1 cellular context compared by ENCODE assay signal in the genomic region with DNA sequence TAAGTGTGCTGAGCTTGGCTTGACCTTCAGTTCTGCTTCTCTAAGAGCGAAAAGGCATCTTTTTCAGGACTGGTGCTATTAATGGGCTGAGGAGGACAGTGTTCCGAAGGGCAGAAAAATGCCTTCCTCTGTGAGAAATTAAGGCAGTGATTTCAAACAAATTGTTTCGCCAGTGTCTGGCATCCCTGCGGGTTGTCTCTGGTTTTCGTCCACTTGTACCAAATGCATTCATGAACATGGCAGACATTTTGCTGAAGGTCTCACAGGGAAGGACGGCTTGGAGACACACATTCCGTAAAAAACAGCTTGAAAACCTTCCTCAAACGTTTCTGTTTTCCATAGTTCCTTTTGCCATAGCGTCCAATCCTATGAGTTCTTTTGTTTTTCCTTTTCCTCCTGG.
TF ChIP-seq lines count a peak whose summit lies in the region.

No MANE protein-coding gene starts in this region.

TF ChIP-seq in GM23338, 12 proteins besides CTCF, POLR2A, EP300 and RAD21 (continued from another document):
- TF ChIP-seq ZNF462 (CRISPR knock-in tag; IDR thresholded peaks at IDR 0.05) (no peak), JUNB (IDR thresholded peaks at IDR 0.05; ENCODE audit: unreplicated experiment) (no peak), POLR2AphosphoS5 (IDR thresholded peaks at IDR 0.05; ENCODE audit: low read depth) (no peak), CREB1 (CRISPR knock-in tag; IDR thresholded peaks at IDR 0.05; ENCODE audit: low read depth) (no peak), NANOG (IDR thresholded peaks at IDR 0.05; ENCODE audit: borderline replicate concordance) (no peak), EZH2 (IDR thresholded peaks at IDR 0.05; ENCODE audit: low read depth, unreplicated experiment) (no peak), STAT1 (IDR thresholded peaks at IDR 0.05; ENCODE audit: unreplicated experiment) (no peak), ZNF114 (CRISPR knock-in tag; IDR thresholded peaks at IDR 0.05) (no peak)
- TF ChIP-seq, protein P1, sequence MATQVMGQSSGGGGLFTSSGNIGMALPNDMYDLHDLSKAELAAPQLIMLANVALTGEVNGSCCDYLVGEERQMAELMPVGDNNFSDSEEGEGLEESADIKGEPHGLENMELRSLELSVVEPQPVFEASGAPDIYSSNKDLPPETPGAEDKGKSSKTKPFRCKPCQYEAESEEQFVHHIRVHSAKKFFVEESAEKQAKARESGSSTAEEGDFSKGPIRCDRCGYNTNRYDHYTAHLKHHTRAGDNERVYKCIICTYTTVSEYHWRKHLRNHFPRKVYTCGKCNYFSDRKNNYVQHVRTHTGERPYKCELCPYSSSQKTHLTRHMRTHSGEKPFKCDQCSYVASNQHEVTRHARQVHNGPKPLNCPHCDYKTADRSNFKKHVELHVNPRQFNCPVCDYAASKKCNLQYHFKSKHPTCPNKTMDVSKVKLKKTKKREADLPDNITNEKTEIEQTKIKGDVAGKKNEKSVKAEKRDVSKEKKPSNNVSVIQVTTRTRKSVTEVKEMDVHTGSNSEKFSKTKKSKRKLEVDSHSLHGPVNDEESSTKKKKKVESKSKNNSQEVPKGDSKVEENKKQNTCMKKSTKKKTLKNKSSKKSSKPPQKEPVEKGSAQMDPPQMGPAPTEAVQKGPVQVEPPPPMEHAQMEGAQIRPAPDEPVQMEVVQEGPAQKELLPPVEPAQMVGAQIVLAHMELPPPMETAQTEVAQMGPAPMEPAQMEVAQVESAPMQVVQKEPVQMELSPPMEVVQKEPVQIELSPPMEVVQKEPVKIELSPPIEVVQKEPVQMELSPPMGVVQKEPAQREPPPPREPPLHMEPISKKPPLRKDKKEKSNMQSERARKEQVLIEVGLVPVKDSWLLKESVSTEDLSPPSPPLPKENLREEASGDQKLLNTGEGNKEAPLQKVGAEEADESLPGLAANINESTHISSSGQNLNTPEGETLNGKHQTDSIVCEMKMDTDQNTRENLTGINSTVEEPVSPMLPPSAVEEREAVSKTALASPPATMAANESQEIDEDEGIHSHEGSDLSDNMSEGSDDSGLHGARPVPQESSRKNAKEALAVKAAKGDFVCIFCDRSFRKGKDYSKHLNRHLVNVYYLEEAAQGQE (IDR thresholded peaks at IDR 0.05; ENCODE audit: unreplicated experiment) = no peak
